8 cellular contexts compared by ENCODE assay signal in the genomic region with DNA sequence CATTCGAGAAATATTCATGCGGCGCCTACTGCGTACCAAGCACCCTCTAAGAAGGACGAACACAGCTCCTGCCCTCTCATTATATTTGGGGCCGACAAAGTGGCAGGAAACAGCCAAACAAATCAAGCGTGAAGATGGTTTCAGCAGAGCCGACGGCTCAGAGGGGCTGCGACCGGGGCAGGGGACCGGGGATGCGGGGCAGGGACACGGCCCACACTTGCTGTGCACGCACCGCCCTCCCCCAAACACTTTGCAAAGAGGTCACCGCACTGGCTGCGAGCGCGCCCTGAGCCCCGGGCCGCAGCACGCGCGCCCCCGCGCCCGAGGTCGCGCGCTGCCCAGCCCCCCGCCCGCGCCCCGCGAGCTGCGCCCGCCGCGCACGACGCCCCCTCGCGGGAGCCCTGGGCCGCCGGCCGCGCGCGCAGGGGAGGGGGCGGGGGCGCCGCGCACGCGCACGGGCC. TPM values are rescaled to one million over a fixed set of nuclear protein-coding genes. Genes with fewer than 3 reads are reported as not detected.
DNase-seq lines count a peak whose midpoint lies in the region; TF ChIP-seq lines count a peak whose summit lies in the region.

No MANE protein-coding gene starts in this region.

- H3K23ac ChIP-seq in trophoblast cell (ENCODE audit: low read length): no peak overlapping the region

- H2BK5ac ChIP-seq in trophoblast cell (ENCODE audit: low read depth, low read length, poor library complexity): peak overlapping the region; percentile 38

- peaks cover 44% of the 10 kb centered on the region for H3K27me3 Mint-ChIP-seq in activated T-helper 2 cell treated with anti-CD3 and anti-CD28 coated beads, Interferon-gamma antibody, Interleukin-2, Interleukin-4, amounts not matched to agents 10 μg/mL and 5 μg/mL and 100 μg/mL, durations not matched to agents 14 hours and 24 hours and 36 hours (ENCODE audit: low read depth)

- H3K79me2 ChIP-seq in Loucy (ENCODE audit: insufficient read depth, low read length) (peaks cover 31% of the 10 kb centered on the region), trophoblast cell (ENCODE audit: control insufficient read depth, insufficient read depth, low read length, poor library complexity) (peaks cover 10% of the 10 kb centered on the region)

- H3F3A ChIP-seq in Loucy (ENCODE audit: low read depth): peaks cover 5% of the 10 kb centered on the region; the same call in 1 of the 2 replicates

- no peaks in the 10 kb centered on the region for H3K9me3 Mint-ChIP-seq in activated T-helper 2 cell treated with anti-CD3 and anti-CD28 coated beads, Interferon-gamma antibody, Interleukin-2, Interleukin-4, amounts not matched to agents 10 μg/mL and 5 μg/mL and 100 μg/mL, durations not matched to agents 14 hours and 24 hours and 36 hours

- no peaks in the 10 kb centered on the region for H3K9me2 ChIP-seq in Loucy (replicated peaks; ENCODE audit: low read depth, low read length)

- peak overlapping the region; percentile 47 for H2BK120ac ChIP-seq in trophoblast cell (ENCODE audit: insufficient read depth, low read length, poor library complexity)

- H3K4me1 ChIP-seq in Loucy (ENCODE audit: insufficient read depth, low read length, poor library complexity, severe bottlenecking): peaks cover 41% of the 10 kb centered on the region
- H3K4me1 ChIP-seq in cardiac muscle cell (ENCODE audit: low read depth): peaks cover 7% of the 10 kb centered on the region
- H3K4me1 ChIP-seq in trophoblast cell (ENCODE audit: control insufficient read depth in 1 of 2, insufficient read depth in 2 of 2, low read length in 2 of 2): peaks cover 26 to 31% of the 10 kb centered on the region in 2 experiments

- H3K36me3 Mint-ChIP-seq in activated T-helper 2 cell treated with anti-CD3 and anti-CD28 coated beads, Interferon-gamma antibody, Interleukin-2, Interleukin-4, amounts not matched to agents 10 μg/mL and 5 μg/mL and 100 μg/mL, durations not matched to agents 14 hours and 24 hours and 36 hours (ENCODE audit: low read depth): no peaks in the 10 kb centered on the region

- H2BK12ac ChIP-seq in trophoblast cell (ENCODE audit: low read length): peak overlapping the region; percentile 23

- DNase-seq in NCI-H345 (lab: John Stamatoyannopoulos, UW): peak; percentile 60
- no peak for DNase-seq in NCI-H345 treated with DMSO at 0.1 percent for 48 hours (lab: John Stamatoyannopoulos, UW; ENCODE audit: unreplicated experiment)
- DNase-seq in activated T-helper 2 cell treated with anti-CD3 and anti-CD28 coated beads, Interferon-gamma antibody, Interleukin-2, Interleukin-4, amounts not matched to agents 10 μg/mL and 5 μg/mL and 100 μg/mL, durations not matched to agents 14 hours and 24 hours and 36 hours (ENCODE audit: low spot score): no peak
- peak; percentile 26 to 71 for DNase-seq in cardiac muscle cell (ENCODE audit: low read depth in 1 of 2, low spot score in 1 of 2)
- DNase-seq in trophoblast cell: peak in 1 of 2 donors; percentile 8
- no peak for DNase-seq in posterior vena cava (ENCODE audit: low spot score)
- no peak for DNase-seq in kidney tubule cell (ENCODE audit: low spot score)

- H3K4me3 ChIP-seq in Loucy (ENCODE audit: low read length, poor library complexity, severe bottlenecking): peak overlapping the region; percentile 88
- peak overlapping the region; percentile 64 for H3K4me3 ChIP-seq in cardiac muscle cell
- H3K4me3 ChIP-seq in trophoblast cell (ENCODE audit: low read depth, low read length): peak overlapping the region; percentile 81

- H3K36me3 ChIP-seq in Loucy (ENCODE audit: insufficient read depth, low read length) (no peaks in the 10 kb centered on the region), cardiac muscle cell (no peaks in the 10 kb centered on the region), trophoblast cell (ENCODE audit: control insufficient read depth in 1 of 2, insufficient read depth in 2 of 2, low read length in 2 of 2) (no peaks in the 10 kb centered on the region)

- H3K27ac ChIP-seq in cardiac muscle cell (no peak overlapping the region), trophoblast cell (ENCODE audit: low read depth, low read length) (no peak overlapping the region)

- WGBS in trophoblast cell (ENCODE audit: extremely low coverage, insufficient coverage, insufficient read length): no CpG with 5 or more reads among the region's 57 CpGs

- H3K14ac ChIP-seq in trophoblast cell (ENCODE audit: low read length): peak overlapping the region; percentile 70

- peaks cover 6% of the 10 kb centered on the region for H4K20me1 ChIP-seq in Loucy (ENCODE audit: insufficient read depth, low read length, poor library complexity, severe bottlenecking)

- no peak overlapping the region for H3K27ac Mint-ChIP-seq in activated T-helper 2 cell treated with anti-CD3 and anti-CD28 coated beads, Interferon-gamma antibody, Interleukin-2, Interleukin-4, amounts not matched to agents 10 μg/mL and 5 μg/mL and 100 μg/mL, durations not matched to agents 14 hours and 24 hours and 36 hours

- H4K91ac ChIP-seq in trophoblast cell (ENCODE audit: low read depth, low read length): peak overlapping the region; percentile 48

- H2AK5ac ChIP-seq in trophoblast cell (ENCODE audit: low read length): no peak overlapping the region

- peak overlapping the region; percentile 87 for H3K18ac ChIP-seq in trophoblast cell (ENCODE audit: low read length)

- peak overlapping the region; percentile 89 for H3K4me2 ChIP-seq in Loucy (ENCODE audit: low read depth, low read length, poor library complexity, severe bottlenecking)
- peak overlapping the region; percentile 85 for H3K4me2 ChIP-seq in trophoblast cell (ENCODE audit: low read length)

- no peaks in the 10 kb centered on the region for H3K9me3 ChIP-seq in Loucy (ENCODE audit: insufficient read depth, low read depth, low read length)
- H3K9me3 ChIP-seq in cardiac muscle cell (ENCODE audit: low read depth): no peaks in the 10 kb centered on the region
- H3K9me3 ChIP-seq in trophoblast cell (ENCODE audit: insufficient read depth, low read depth, low read length): peaks cover 1% of the 10 kb centered on the region

- H2AFZ ChIP-seq in Loucy (ENCODE audit: low read length): peak overlapping the region; percentile 95
- H2AFZ ChIP-seq in trophoblast cell (ENCODE audit: insufficient read depth, low read length, poor library complexity): peak overlapping the region; percentile 82

- peaks cover 2% of the 10 kb centered on the region for H3K4me1 Mint-ChIP-seq in activated T-helper 2 cell treated with anti-CD3 and anti-CD28 coated beads, Interferon-gamma antibody, Interleukin-2, Interleukin-4, amounts not matched to agents 10 μg/mL and 5 μg/mL and 100 μg/mL, durations not matched to agents 14 hours and 24 hours and 36 hours (ENCODE audit: low read depth)

- H3K79me1 ChIP-seq in trophoblast cell (ENCODE audit: low read length): peaks cover 26% of the 10 kb centered on the region

- peak overlapping the region; percentile 68 for H3K4me3 Mint-ChIP-seq in activated T-helper 2 cell treated with anti-CD3 and anti-CD28 coated beads, Interferon-gamma antibody, Interleukin-2, Interleukin-4, amounts not matched to agents 10 μg/mL and 5 μg/mL and 100 μg/mL, durations not matched to agents 14 hours and 24 hours and 36 hours (ENCODE audit: low read depth)

- peak overlapping the region; percentile 76 for H4K12ac ChIP-seq in trophoblast cell (ENCODE audit: low read depth, low read length)

- TF ChIP-seq CTCF in Loucy (conservative IDR thresholded peaks at IDR 0.05; ENCODE audit: low read length) (no peak), cardiac muscle cell (IDR thresholded peaks at IDR 0.05; ENCODE audit: low read depth, low read length) (no peak)

- intact Hi-C loops in activated T-helper 2 cell treated with anti-CD3 and anti-CD28 coated beads, Interferon-gamma antibody, Interleukin-2, Interleukin-4, amounts not matched to agents 10 μg/mL and 5 μg/mL and 100 μg/mL, durations not matched to agents 14 hours and 24 hours and 36 hours (cut with micrococcal nuclease): no loop called here
- intact Hi-C loops in posterior vena cava (cut with DNase I): no loop called here

- H3K27me3 ChIP-seq in Loucy (ENCODE audit: insufficient read depth, low read length, poor library complexity, severe bottlenecking): no peaks in the 10 kb centered on the region
- no peaks in the 10 kb centered on the region for H3K27me3 ChIP-seq in cardiac muscle cell
- no peaks in the 10 kb centered on the region for H3K27me3 ChIP-seq in trophoblast cell (ENCODE audit: insufficient read depth, low read length)

- H4K8ac ChIP-seq in trophoblast cell (ENCODE audit: low read depth, low read length): peak overlapping the region; percentile 85

- peak overlapping the region; percentile 49 for H3K4ac ChIP-seq in trophoblast cell (ENCODE audit: low read depth, low read length)

- peak overlapping the region; percentile 75 for H3K9ac ChIP-seq in Loucy (ENCODE audit: low read depth, low read length, poor library complexity, severe bottlenecking)
- H3K9ac ChIP-seq in trophoblast cell (ENCODE audit: low read length): no peak overlapping the region

RNA-seq across cellular contexts. Expression of a gene that starts 0.3 kb away (rescaled TPM):
- not detected in 2 replicates for total RNA-seq in activated T-helper 2 cell treated with anti-CD3 and anti-CD28 coated beads, Interferon-gamma antibody, Interleukin-2, Interleukin-4, amounts not matched to agents 10 μg/mL and 5 μg/mL and 100 μg/mL, durations not matched to agents 14 hours and 24 hours and 36 hours
- 40.7 and 61.8 TPM in 2 replicates for total RNA-seq in cardiac muscle cell
- polyA plus RNA-seq in cardiac muscle cell: 81.9 and 112 TPM in 2 replicates
- 20.4 and 21.0 TPM in 2 replicates for polyA plus RNA-seq in trophoblast cell (2013)
- total RNA-seq in posterior vena cava: 10 to 100 TPM; 12.8 to 15.2 TPM

RNA-seq across cellular contexts. Expression of a gene that starts 30.1 kb away (rescaled TPM):
- 2,214 and 2,255 TPM in 2 replicates for total RNA-seq in activated T-helper 2 cell treated with anti-CD3 and anti-CD28 coated beads, Interferon-gamma antibody, Interleukin-2, Interleukin-4, amounts not matched to agents 10 μg/mL and 5 μg/mL and 100 μg/mL, durations not matched to agents 14 hours and 24 hours and 36 hours
- total RNA-seq in cardiac muscle cell (2,304 and 2,959 TPM in 2 replicates), posterior vena cava (1,000 to 10,000 TPM; 1,303 to 1,339 TPM)
- polyA plus RNA-seq in cardiac muscle cell: 1,107 and 1,423 TPM in 2 replicates
- polyA plus RNA-seq in trophoblast cell (2013): 1,456 and 1,519 TPM in 2 replicates

RNA-seq across cellular contexts. Expression of a gene that starts 50.0 kb away (rescaled TPM):
- 25.4 and 25.8 TPM in 2 replicates for total RNA-seq in activated T-helper 2 cell treated with anti-CD3 and anti-CD28 coated beads, Interferon-gamma antibody, Interleukin-2, Interleukin-4, amounts not matched to agents 10 μg/mL and 5 μg/mL and 100 μg/mL, durations not matched to agents 14 hours and 24 hours and 36 hours
- total RNA-seq in cardiac muscle cell (41.2 and 52.1 TPM in 2 replicates), posterior vena cava (10 to 100 TPM; 20.0 to 20.7 TPM)
- 21.6 and 28.2 TPM in 2 replicates for polyA plus RNA-seq in cardiac muscle cell
- polyA plus RNA-seq in trophoblast cell (2013): 12.9 and 13.2 TPM in 2 replicates

Comparison
In these comparisons a context has a peak if more than half of its experiments do, and no peak if none do; other contexts are left out.
1. DNase-seq: peak in NCI-H345 (single experiment) and cardiac muscle cell (2 of 2); none in NCI-H345 treated with DMSO at 0.1 percent for 48 hours (single experiment), activated T-helper 2 cell treated with anti-CD3 and anti-CD28 coated beads, Interferon-gamma antibody, Interleukin-2, Interleukin-4, amounts not matched to agents 10 μg/mL and 5 μg/mL and 100 μg/mL, durations not matched to agents 14 hours and 24 hours and 36 hours (single experiment), posterior vena cava (single experiment) and kidney tubule cell (single experiment).
2. RNA of a gene that starts 0.3 kb away (total RNA-seq): 40.7 to 61.8 TPM in cardiac muscle cell and 12.8 to 15.2 TPM in posterior vena cava; not detected in activated T-helper 2 cell treated with anti-CD3 and anti-CD28 coated beads, Interferon-gamma antibody, Interleukin-2, Interleukin-4, amounts not matched to agents 10 μg/mL and 5 μg/mL and 100 μg/mL, durations not matched to agents 14 hours and 24 hours and 36 hours; every median in the first group is over 10 times any median in the second.
3. Peak in every context shown above with its lines, with median percentiles within 50 percentile points of each other: H3K4me3 ChIP-seq.